Comparison of ENCODE assay signal across 9 cellular contexts in genomic region chr4:7769936-7770674, GRCh38.
DNase-seq lines count a peak whose midpoint lies in the region; ATAC-seq and TF ChIP-seq lines count a peak whose summit lies in the region.
"Had no signal": no experiment of that assay in that cellular context is flagged by ENCODE, and none has a peak within 500 bp of the region (broad histone marks: within the 10 kb centered on the region; RNA-seq: fewer than 3 reads in every experiment).

No MANE protein-coding gene starts in this region.

- H3K4me3 ChIP-seq in Panc1 (ENCODE audit: low read depth in 2 of 2, low read length in 2 of 2) (no peak overlapping the region), esophagus muscularis mucosa (no peak overlapping the region)

- peak overlapping the region; percentile 22 to 82 for H3K27ac Mint-ChIP-seq in stimulated activated naive CD8-positive, alpha-beta T cell treated with anti-CD3 and anti-CD28 coated beads, Interleukin-15, amount 100 ng/mL, for 72 hours

- H3K27me3 ChIP-seq in Panc1 (ENCODE audit: control insufficient read depth, insufficient read depth, low read length) (no peaks in the 10 kb centered on the region), esophagus muscularis mucosa (no peaks in the 10 kb centered on the region)

- H3K9me3 ChIP-seq in Panc1 (ENCODE audit: control insufficient read depth, insufficient read depth, low read depth, low read length), result no peaks in the 10 kb centered on the region
- H3K9me3 ChIP-seq in esophagus muscularis mucosa, result no peaks in the 10 kb centered on the region

- H3K4me3 Mint-ChIP-seq in stimulated activated naive CD8-positive, alpha-beta T cell treated with anti-CD3 and anti-CD28 coated beads, Interleukin-15, amount 100 ng/mL, for 72 hours, result no peak overlapping the region

- DNase-seq in activated CD4-positive, alpha-beta T cell treated with anti-CD3 and anti-CD28 coated beads for 48 hours, result peak; percentile 33
- DNase-seq in activated CD4-positive, alpha-beta T cell treated with anti-CD3 and anti-CD28 coated beads, Interleukin-2, amount 50 U/mL, for 1 hour, result no peak
- DNase-seq in Panc1 (ENCODE audit: low read depth, low spot score) (no peak), esophagus muscularis mucosa (ENCODE audit: extremely low spot score) (no peak), NCI-H1105 treated with DMSO at 0.1 percent for 48 hours (lab: John Stamatoyannopoulos, UW) (no peak)
- DNase-seq in stimulated activated naive CD8-positive, alpha-beta T cell treated with anti-CD3 and anti-CD28 coated beads, Interleukin-15, amount 100 ng/mL, for 72 hours, result no peak
- DNase-seq: DMS79 had no signal

- no peaks in the 10 kb centered on the region for H3K9me3 Mint-ChIP-seq in stimulated activated naive CD8-positive, alpha-beta T cell treated with anti-CD3 and anti-CD28 coated beads, Interleukin-15, amount 100 ng/mL, for 72 hours

- H3K27ac ChIP-seq in Panc1 (ENCODE audit: low read length), result peak overlapping the region; percentile 94
- peak overlapping the region in 3 of 4 donors; percentile 35 to 55 (median 40) for H3K27ac ChIP-seq in esophagus muscularis mucosa (replicated peaks in 1 of 4)

- H3K36me3 ChIP-seq in Panc1 (ENCODE audit: control insufficient read depth, insufficient read depth, low read length) (peaks cover 6% of the 10 kb centered on the region), esophagus muscularis mucosa (peaks cover 8 to 93% (median 79%) of the 10 kb centered on the region in 4 donors)

- intact Hi-C loops in Panc1 (cut with micrococcal nuclease; ENCODE audit: unreplicated experiment) (no loop called here), esophagus muscularis mucosa (cut with DNase I) (loop anchor here (2.0 kb wide), 1 partner anchor 33 kb away; no protein-coding TSS in a partner anchor)

- POLR2A ChIA-PET in Panc1 (lab: Charles Lee), result no interaction called here

- WGBS in esophagus muscularis mucosa, result 88% methylated on average over 16 of the region's 16 CpGs

- TF ChIP-seq EP300 in esophagus muscularis mucosa (IDR thresholded peaks at IDR 0.05), result no peak

- BruUV-seq in Panc1 (replicated peaks; lab: Mats Ljungman, UMichigan), result no TSS peak

- peaks cover 33% of the 10 kb centered on the region for H3K4me1 Mint-ChIP-seq in stimulated activated naive CD8-positive, alpha-beta T cell treated with anti-CD3 and anti-CD28 coated beads, Interleukin-15, amount 100 ng/mL, for 72 hours

- in situ Hi-C loops in Panc1 (cut with HindIII; ENCODE audit: low pct_unique_long_range_greater_than_20kb, low sequenced_read_pairs), result no loop called here

- ATAC-seq in Panc1 (no peak), GM21717 (IDR thresholded peaks at IDR 0.05; ENCODE audit: unreplicated experiment) (no peak), HG02885 (IDR thresholded peaks at IDR 0.05; ENCODE audit: poor library complexity, unreplicated experiment) (no peak)
- ATAC-seq in stimulated activated naive CD8-positive, alpha-beta T cell treated with anti-CD3 and anti-CD28 coated beads, Interleukin-15, amount 100 ng/mL, for 72 hours, result no peak

- no peak for TF ChIP-seq POLR2A in esophagus muscularis mucosa (IDR thresholded peaks at IDR 0.05; ENCODE audit: low read depth)

- no peaks in the 10 kb centered on the region for H3K27me3 Mint-ChIP-seq in stimulated activated naive CD8-positive, alpha-beta T cell treated with anti-CD3 and anti-CD28 coated beads, Interleukin-15, amount 100 ng/mL, for 72 hours

- TF ChIP-seq CTCF in Panc1 (IDR thresholded peaks at IDR 0.05) (no peak), esophagus muscularis mucosa (IDR thresholded peaks at IDR 0.05) (peak; percentile 34 to 47 (median 42))

- CTCF ChIA-PET in Panc1 (lab: Charles Lee), result interaction anchor here (0.5 to 1.1 kb wide), 3 partner anchors 12 to 686 kb away, joined by 3 to 5 read pairs (median 3); no protein-coding TSS in a partner anchor

- peaks cover 97% of the 10 kb centered on the region for H3K4me1 ChIP-seq in Panc1 (ENCODE audit: control insufficient read depth, insufficient read depth, low read length)
- peaks cover 16 to 75% (median 60%) of the 10 kb centered on the region in 4 donors for H3K4me1 ChIP-seq in esophagus muscularis mucosa
